Comparison of ENCODE assay signal across 1 cellular context in the genomic region with DNA sequence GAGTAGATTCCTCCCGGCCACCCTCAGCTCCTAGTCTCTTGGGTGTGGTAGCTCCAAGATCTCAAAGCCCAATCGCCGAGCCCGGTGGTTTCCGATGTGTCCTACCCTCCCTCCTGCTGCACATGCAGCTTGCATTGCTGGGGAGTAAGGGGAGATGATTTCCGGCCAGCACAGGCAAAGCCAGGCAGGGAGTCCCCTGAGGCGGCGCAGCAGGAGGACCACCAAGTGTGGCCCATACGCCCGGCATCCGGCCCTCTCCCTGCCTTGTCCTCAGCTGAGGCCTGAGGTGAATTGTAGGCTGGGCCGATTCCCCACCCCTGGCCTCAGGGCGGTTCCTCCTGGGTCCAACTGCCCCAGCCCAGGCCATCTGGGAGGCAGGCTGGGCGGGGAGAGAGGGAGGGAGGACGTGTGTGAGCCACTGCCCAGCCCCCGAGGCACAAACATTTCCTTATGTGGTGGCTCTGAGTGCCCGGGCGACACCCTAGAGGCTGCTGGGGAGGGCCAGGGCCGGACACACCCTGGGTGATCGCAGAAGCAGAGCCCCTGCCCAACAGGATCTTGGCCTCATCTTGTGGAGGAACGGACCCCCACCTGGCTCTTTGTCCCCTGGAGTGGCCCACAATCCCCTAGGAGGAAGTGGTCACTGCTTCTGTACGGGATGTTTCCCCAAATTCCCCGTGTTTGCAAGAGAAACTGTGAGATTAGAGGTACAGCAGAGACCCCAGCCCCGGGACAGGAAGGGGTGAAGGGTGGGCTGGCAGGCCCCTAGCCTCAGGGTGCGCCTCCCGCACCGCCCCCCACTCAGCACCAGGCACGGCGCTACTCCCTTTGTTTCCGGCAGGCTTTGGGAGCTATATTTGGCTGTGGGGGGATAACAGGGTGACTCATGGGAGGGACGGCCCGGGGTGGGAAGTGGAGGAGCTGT.
TF ChIP-seq lines count a peak whose summit lies in the region.

No MANE protein-coding gene starts in this region.

TF ChIP-seq in HEK293, 187 proteins besides CTCF, POLR2A, EP300 and RAD21 (continued from another document):
- no peak for TF ChIP-seq REPIN1 (tag by site-specific recombination; IDR thresholded peaks at IDR 0.05; ENCODE audit: low read depth)
- no peak for TF ChIP-seq ZNF2 (tag by site-specific recombination; IDR thresholded peaks at IDR 0.05)
- TF ChIP-seq ZNF184 (tag by site-specific recombination; IDR thresholded peaks at IDR 0.05), result no peak
- peak; percentile 49; the same call in 1 of the 2 replicates for TF ChIP-seq KLF9 (tag by site-specific recombination; IDR thresholded peaks at IDR 0.05; ENCODE audit: low read depth)
- no peak for TF ChIP-seq ZNF302 (tag by site-specific recombination; IDR thresholded peaks at IDR 0.05; ENCODE audit: low read depth)
- TF ChIP-seq ZNF433 (tag by site-specific recombination; IDR thresholded peaks at IDR 0.05; ENCODE audit: low read depth), result no peak
- TF ChIP-seq ZSCAN16 (tag by site-specific recombination; IDR thresholded peaks at IDR 0.05), result no peak
- no peak for TF ChIP-seq TCF7L2 (IDR thresholded peaks at IDR 0.05; ENCODE audit: borderline replicate concordance, low read depth, low read length)
- TF ChIP-seq, protein P1, sequence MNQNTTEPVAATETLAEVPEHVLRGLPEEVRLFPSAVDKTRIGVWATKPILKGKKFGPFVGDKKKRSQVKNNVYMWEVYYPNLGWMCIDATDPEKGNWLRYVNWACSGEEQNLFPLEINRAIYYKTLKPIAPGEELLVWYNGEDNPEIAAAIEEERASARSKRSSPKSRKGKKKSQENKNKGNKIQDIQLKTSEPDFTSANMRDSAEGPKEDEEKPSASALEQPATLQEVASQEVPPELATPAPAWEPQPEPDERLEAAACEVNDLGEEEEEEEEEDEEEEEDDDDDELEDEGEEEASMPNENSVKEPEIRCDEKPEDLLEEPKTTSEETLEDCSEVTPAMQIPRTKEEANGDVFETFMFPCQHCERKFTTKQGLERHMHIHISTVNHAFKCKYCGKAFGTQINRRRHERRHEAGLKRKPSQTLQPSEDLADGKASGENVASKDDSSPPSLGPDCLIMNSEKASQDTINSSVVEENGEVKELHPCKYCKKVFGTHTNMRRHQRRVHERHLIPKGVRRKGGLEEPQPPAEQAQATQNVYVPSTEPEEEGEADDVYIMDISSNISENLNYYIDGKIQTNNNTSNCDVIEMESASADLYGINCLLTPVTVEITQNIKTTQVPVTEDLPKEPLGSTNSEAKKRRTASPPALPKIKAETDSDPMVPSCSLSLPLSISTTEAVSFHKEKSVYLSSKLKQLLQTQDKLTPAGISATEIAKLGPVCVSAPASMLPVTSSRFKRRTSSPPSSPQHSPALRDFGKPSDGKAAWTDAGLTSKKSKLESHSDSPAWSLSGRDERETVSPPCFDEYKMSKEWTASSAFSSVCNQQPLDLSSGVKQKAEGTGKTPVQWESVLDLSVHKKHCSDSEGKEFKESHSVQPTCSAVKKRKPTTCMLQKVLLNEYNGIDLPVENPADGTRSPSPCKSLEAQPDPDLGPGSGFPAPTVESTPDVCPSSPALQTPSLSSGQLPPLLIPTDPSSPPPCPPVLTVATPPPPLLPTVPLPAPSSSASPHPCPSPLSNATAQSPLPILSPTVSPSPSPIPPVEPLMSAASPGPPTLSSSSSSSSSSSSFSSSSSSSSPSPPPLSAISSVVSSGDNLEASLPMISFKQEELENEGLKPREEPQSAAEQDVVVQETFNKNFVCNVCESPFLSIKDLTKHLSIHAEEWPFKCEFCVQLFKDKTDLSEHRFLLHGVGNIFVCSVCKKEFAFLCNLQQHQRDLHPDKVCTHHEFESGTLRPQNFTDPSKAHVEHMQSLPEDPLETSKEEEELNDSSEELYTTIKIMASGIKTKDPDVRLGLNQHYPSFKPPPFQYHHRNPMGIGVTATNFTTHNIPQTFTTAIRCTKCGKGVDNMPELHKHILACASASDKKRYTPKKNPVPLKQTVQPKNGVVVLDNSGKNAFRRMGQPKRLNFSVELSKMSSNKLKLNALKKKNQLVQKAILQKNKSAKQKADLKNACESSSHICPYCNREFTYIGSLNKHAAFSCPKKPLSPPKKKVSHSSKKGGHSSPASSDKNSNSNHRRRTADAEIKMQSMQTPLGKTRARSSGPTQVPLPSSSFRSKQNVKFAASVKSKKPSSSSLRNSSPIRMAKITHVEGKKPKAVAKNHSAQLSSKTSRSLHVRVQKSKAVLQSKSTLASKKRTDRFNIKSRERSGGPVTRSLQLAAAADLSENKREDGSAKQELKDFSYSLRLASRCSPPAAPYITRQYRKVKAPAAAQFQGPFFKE (tag by site-specific recombination; IDR thresholded peaks at IDR 0.05; ENCODE audit: borderline replicate concordance), result no peak
